ENCODE assay signal across 8 cellular contexts in genomic region chr4:51845055-51845426, GRCh38.
A peak's percentile ranks its signal among the peaks of the same experiment; 100 is the strongest.
DNase-seq lines count a peak whose midpoint lies in the region; ATAC-seq lines count a peak whose summit lies in the region.

No MANE protein-coding gene starts in this region.

- H3K4me3 ChIP-seq in mucosa of rectum (ENCODE audit: low read length in 2 of 2), result peak overlapping the region; percentile 73 to 81

- H3K36me3 ChIP-seq in mucosa of rectum (ENCODE audit: control insufficient read depth in 2 of 2, insufficient read depth in 2 of 2, low read length in 2 of 2), result no peaks in the 10 kb centered on the region

- peaks cover 33% of the 10 kb centered on the region for H3K4me1 Mint-ChIP-seq in stimulated activated naive CD8-positive, alpha-beta T cell treated with anti-CD3 and anti-CD28 coated beads, Interleukin-15, Interleukin-2, amounts not matched to agents 100 ng/mL and 50 ng/mL, for 24 hours (ENCODE audit: low read depth)

- intact Hi-C loops in head of caudate nucleus (cut with DNase I), result loop anchor here (5.0 kb wide), 1 partner anchor 192 kb away; the partner anchor contains the start of gene SGCB

- H3K27ac ChIP-seq in caudate nucleus (ENCODE audit: low read depth, low read length) (peak overlapping the region; percentile 58), mucosa of rectum (ENCODE audit: low read depth in 2 of 2, low read length in 2 of 2) (peak overlapping the region; percentile 68 to 83)

- H3K9me3 Mint-ChIP-seq in stimulated activated naive CD8-positive, alpha-beta T cell treated with anti-CD3 and anti-CD28 coated beads, Interleukin-15, Interleukin-2, amounts not matched to agents 100 ng/mL and 50 ng/mL, for 24 hours, result no peaks in the 10 kb centered on the region

- H3K36me3 Mint-ChIP-seq in stimulated activated naive CD8-positive, alpha-beta T cell treated with anti-CD3 and anti-CD28 coated beads, Interleukin-15, Interleukin-2, amounts not matched to agents 100 ng/mL and 50 ng/mL, for 24 hours (ENCODE audit: low read depth), result peaks cover 15% of the 10 kb centered on the region

- peak overlapping the region; percentile 86 for H3K4me3 Mint-ChIP-seq in stimulated activated naive CD8-positive, alpha-beta T cell treated with anti-CD3 and anti-CD28 coated beads, Interleukin-15, Interleukin-2, amounts not matched to agents 100 ng/mL and 50 ng/mL, for 24 hours

- peak overlapping the region; percentile 60 to 65 for H3K9ac ChIP-seq in mucosa of rectum (ENCODE audit: low read depth in 1 of 2, low read length in 2 of 2)

- H3K9me3 ChIP-seq in mucosa of rectum (ENCODE audit: control insufficient read depth in 2 of 2, low read length in 2 of 2), result no peaks in the 10 kb centered on the region

- peaks cover 4 to 5% of the 10 kb centered on the region in 2 donors for H3K4me1 ChIP-seq in mucosa of rectum (ENCODE audit: control insufficient read depth in 2 of 2, insufficient read depth in 2 of 2, low read length in 2 of 2)

- H3K27ac Mint-ChIP-seq in stimulated activated naive CD8-positive, alpha-beta T cell treated with anti-CD3 and anti-CD28 coated beads, Interleukin-15, Interleukin-2, amounts not matched to agents 100 ng/mL and 50 ng/mL, for 24 hours, result peak overlapping the region; percentile 81

- H3K27me3 Mint-ChIP-seq in stimulated activated naive CD8-positive, alpha-beta T cell treated with anti-CD3 and anti-CD28 coated beads, Interleukin-15, Interleukin-2, amounts not matched to agents 100 ng/mL and 50 ng/mL, for 24 hours, result no peaks in the 10 kb centered on the region

- ATAC-seq in stimulated activated naive CD8-positive, alpha-beta T cell treated with anti-CD3 and anti-CD28 coated beads, Interleukin-15, Interleukin-2, amounts not matched to agents 100 U/mL and 50 U/mL, for 24 hours, result no peak

- DNase-seq in stimulated activated naive CD8-positive, alpha-beta T cell treated with anti-CD3 and anti-CD28 coated beads, Interleukin-15, Interleukin-2, amounts not matched to agents 100 U/mL and 50 U/mL, for 24 hours, result no peak
- DNase-seq in caudate nucleus (lab: John Stamatoyannopoulos, UW) (no peak), head of caudate nucleus (no peak), AG08396 (ENCODE audit: low spot score) (no peak), dedifferentiated amniotic fluid mesenchymal stem cell (ENCODE audit: extremely low spot score) (no peak), NCI-H2081 (lab: John Stamatoyannopoulos, UW) (no peak)

- no peaks in the 10 kb centered on the region for H3K27me3 ChIP-seq in mucosa of rectum (ENCODE audit: control insufficient read depth in 2 of 2, insufficient read depth in 2 of 2, low read length in 2 of 2)
